29 cellular contexts compared by ENCODE assay signal in the genomic region with DNA sequence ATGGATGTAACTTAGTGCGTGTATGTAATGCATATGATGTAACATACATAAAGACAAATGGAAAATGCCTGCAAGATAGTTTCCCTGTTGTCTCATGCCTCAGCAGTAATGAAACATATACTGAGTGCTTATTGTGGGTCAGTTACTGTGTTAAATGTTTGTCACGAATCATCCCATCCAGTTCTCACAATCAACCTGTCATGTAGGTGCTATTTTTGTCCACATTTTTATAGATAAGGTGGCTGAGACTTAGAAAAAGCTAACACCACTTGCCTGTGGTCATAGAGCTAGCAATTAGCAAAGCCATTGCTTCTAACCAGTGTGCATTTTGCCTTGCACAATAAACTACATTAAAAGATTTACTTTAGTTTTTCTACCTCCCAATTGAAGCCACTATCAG.
"Had no signal": no experiment of that assay in that cellular context is flagged by ENCODE, and none has a peak within 500 bp of the region (broad histone marks: within the 10 kb centered on the region; RNA-seq: fewer than 3 reads in every experiment).

No MANE protein-coding gene starts in this region.

- H3K4me3 Mint-ChIP-seq: activated CD4-positive, alpha-beta T cell treated with anti-CD3 and anti-CD28 coated beads, Interleukin-2, amount 10 ng/mL, durations not matched to agents 7 days and 5 days; activated CD8-positive, alpha-beta T cell treated with anti-CD3 and anti-CD28 coated beads, Interleukin-2, amount 10 ng/mL, durations not matched to agents 7 days and 5 days; activated naive CD8-positive, alpha-beta T cell treated with anti-CD3 and anti-CD28 coated beads for 36 hours; activated T-cell treated with anti-CD3 and anti-CD28 coated beads, Interleukin-2, amount 50 U/mL, for 4 hours had no signal

- H3K27me3 ChIP-seq: ascending aorta, Peyer's patch had no signal

- H3K36me3 ChIP-seq: ascending aorta, Peyer's patch, WERI-Rb-1 had no signal

- H3K4me1 ChIP-seq: Peyer's patch had no signal

- H3K27ac Mint-ChIP-seq: activated CD4-positive, alpha-beta T cell treated with anti-CD3 and anti-CD28 coated beads, Interleukin-2, amount 10 ng/mL, durations not matched to agents 7 days and 5 days; activated CD8-positive, alpha-beta T cell treated with anti-CD3 and anti-CD28 coated beads, Interleukin-2, amount 10 ng/mL, durations not matched to agents 7 days and 5 days; activated naive CD8-positive, alpha-beta T cell treated with anti-CD3 and anti-CD28 coated beads for 36 hours had no signal

- H3K9me3 ChIP-seq: ascending aorta, Peyer's patch had no signal

- H3K36me3 Mint-ChIP-seq: activated naive CD8-positive, alpha-beta T cell treated with anti-CD3 and anti-CD28 coated beads for 36 hours had no signal

- H3K27ac ChIP-seq: ascending aorta, Peyer's patch, WERI-Rb-1 had no signal

- DNase-seq: activated CD4-positive, alpha-beta T cell treated with anti-CD3 and anti-CD28 coated beads for 1 hour; activated CD4-positive, alpha-beta T cell treated with anti-CD3 and anti-CD28 coated beads, Interleukin-2, amount 10 ng/mL, durations not matched to agents 7 days and 5 days; activated CD4-positive, alpha-beta T cell treated with anti-CD3 and anti-CD28 coated beads, Interleukin-2, amount 50 U/mL, for 48 hours; activated CD4-positive, CD25-positive, alpha-beta regulatory T cell; activated CD8-positive, alpha-beta T cell treated with anti-CD3 and anti-CD28 coated beads, Interleukin-2, amount 10 ng/mL, durations not matched to agents 7 days and 5 days; activated effector memory CD4-positive, alpha-beta T cell treated with Interleukin-2 at 50 U/mL for 16 hours; activated naive CD4-positive, alpha-beta T cell treated with anti-CD3 and anti-CD28 coated beads, Interleukin-2, amount 50 U/mL, for 16 hours; activated naive CD8-positive, alpha-beta T cell treated with anti-CD3 and anti-CD28 coated beads for 36 hours; activated T-cell treated with anti-CD3 and anti-CD28 coated beads for 4 hours; activated T-cell treated with anti-CD3 and anti-CD28 coated beads, Interleukin-2, amount 50 U/mL, for 4 hours; amniotic stem cell; caudate nucleus; Kasumi-1; KG1; MM.1S; MV-4-11; NCI-H1092; NCI-H1436 treated with DMSO at 0.1 percent for 48 hours; NCI-H1694 treated with DMSO at 0.1 percent for 48 hours; NCI-H2029; NCI-H345; NCI-H524 treated with DMSO at 0.1 percent for 48 hours; PC-3; Peyer's patch; RPMI8226; SW 1271; T1000; WERI-Rb-1 had no signal

- H3K27me3 Mint-ChIP-seq: activated naive CD8-positive, alpha-beta T cell treated with anti-CD3 and anti-CD28 coated beads for 36 hours had no signal

- ATAC-seq: activated CD8-positive, alpha-beta T cell treated with anti-CD3 and anti-CD28 coated beads, Interleukin-2, amount 10 ng/mL, durations not matched to agents 7 days and 5 days; activated T-cell treated with anti-CD3 and anti-CD28 coated beads, Interleukin-2, amount 50 U/mL, for 4 hours; PC-3 had no signal

- H3K4me3 ChIP-seq: ascending aorta, Peyer's patch had no signal

- H3K9me3 Mint-ChIP-seq: activated naive CD8-positive, alpha-beta T cell treated with anti-CD3 and anti-CD28 coated beads for 36 hours; activated T-cell treated with anti-CD3 and anti-CD28 coated beads, Interleukin-2, amount 50 U/mL, for 4 hours had no signal
